ENCODE assay signal across 11 cellular contexts in the genomic region with DNA sequence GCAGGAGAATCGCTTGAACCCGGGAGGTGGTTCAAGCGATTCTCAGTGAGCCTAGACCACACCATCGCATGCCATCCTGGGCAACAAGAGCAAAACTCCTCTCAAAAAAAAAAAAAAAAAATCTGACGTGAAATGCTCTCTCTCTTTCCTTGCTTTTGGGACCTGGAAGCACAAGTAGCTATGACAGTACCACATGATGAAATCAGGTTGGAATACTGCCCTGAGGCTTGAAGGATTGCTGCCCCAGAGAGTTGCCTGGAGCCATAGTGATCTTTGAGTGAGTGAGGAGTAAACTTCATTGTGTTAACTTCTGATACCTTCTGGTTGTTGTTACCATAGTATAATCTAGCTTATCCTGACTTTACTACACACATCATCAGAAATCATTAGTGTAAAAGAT. TPM values are rescaled to one million over a fixed set of nuclear protein-coding genes. Genes with fewer than 3 reads are reported as not detected.
DNase-seq lines count a peak whose midpoint lies in the region; ATAC-seq, FAIRE-seq and TF ChIP-seq lines count a peak whose summit lies in the region.
"Had no signal": no experiment of that assay in that cellular context is flagged by ENCODE, and none has a peak within 500 bp of the region (broad histone marks: within the 10 kb centered on the region; RNA-seq: fewer than 3 reads in every experiment).

No MANE protein-coding gene starts in this region.

- H3K27me3 Mint-ChIP-seq in activated T-cell treated with anti-CD3 and anti-CD28 coated beads, Interleukin-2, amount 50 U/mL, for 4 hours (ENCODE audit: low read depth): no peaks in the 10 kb centered on the region
- no peaks in the 10 kb centered on the region for H3K27me3 Mint-ChIP-seq in activated T-cell treated with anti-CD3 and anti-CD28 coated beads, Interleukin-2, amount 50 U/mL, for 72 hours (ENCODE audit: low read depth)
- no peaks in the 10 kb centered on the region for H3K27me3 Mint-ChIP-seq in activated naive CD8-positive, alpha-beta T cell treated with anti-CD3 and anti-CD28 coated beads for 36 hours

- H3K9me3 ChIP-seq in upper lobe of left lung: no peaks in the 10 kb centered on the region

- no peak for TF ChIP-seq EP300 in upper lobe of left lung (IDR thresholded peaks at IDR 0.05)

- no peak for TF ChIP-seq CTCF in upper lobe of left lung (IDR thresholded peaks at IDR 0.05)

- TF ChIP-seq POLR2A in upper lobe of left lung (IDR thresholded peaks at IDR 0.05) (no peak), H54 (IDR thresholded peaks at IDR 0.05; ENCODE audit: low read depth, low read length) (no peak)

- H3K27ac Mint-ChIP-seq in activated T-cell treated with anti-CD3 and anti-CD28 coated beads, Interleukin-2, amount 50 U/mL, for 72 hours: no peak overlapping the region
- H3K27ac Mint-ChIP-seq in activated naive CD8-positive, alpha-beta T cell treated with anti-CD3 and anti-CD28 coated beads for 36 hours: peak overlapping the region; percentile 59

- DNase-seq in activated T-cell treated with anti-CD3 and anti-CD28 coated beads, Interleukin-2, amount 50 U/mL, for 4 hours: no peak
- no peak for DNase-seq in activated T-cell treated with anti-CD3 and anti-CD28 coated beads, Interleukin-2, amount 50 U/mL, for 72 hours
- no peak for DNase-seq in activated naive CD8-positive, alpha-beta T cell treated with anti-CD3 and anti-CD28 coated beads for 36 hours
- DNase-seq in left ventricle myocardium superior (no peak), upper lobe of left lung (peak in 1 of 2 donors; percentile 45), globus pallidus (ENCODE audit: low spot score) (no peak), H54 (ENCODE audit: insufficient read length, low spot score) (no peak)
- DNase-seq: activated CD8-positive, alpha-beta memory T cell treated with anti-CD3 and anti-CD28 coated beads for 24 hours; kidney had no signal

- no peaks in the 10 kb centered on the region for H3K9me3 Mint-ChIP-seq in activated T-cell treated with anti-CD3 and anti-CD28 coated beads, Interleukin-2, amount 50 U/mL, for 4 hours
- H3K9me3 Mint-ChIP-seq in activated T-cell treated with anti-CD3 and anti-CD28 coated beads, Interleukin-2, amount 50 U/mL, for 72 hours: no peaks in the 10 kb centered on the region
- H3K9me3 Mint-ChIP-seq in activated naive CD8-positive, alpha-beta T cell treated with anti-CD3 and anti-CD28 coated beads for 36 hours: peaks cover 4% of the 10 kb centered on the region

- H3K4me3 ChIP-seq in upper lobe of left lung: no peak overlapping the region

- H3K4me1 Mint-ChIP-seq in activated T-cell treated with anti-CD3 and anti-CD28 coated beads, Interleukin-2, amount 50 U/mL, for 4 hours (ENCODE audit: low read depth): peaks cover 83% of the 10 kb centered on the region
- peaks cover 78% of the 10 kb centered on the region for H3K4me1 Mint-ChIP-seq in activated T-cell treated with anti-CD3 and anti-CD28 coated beads, Interleukin-2, amount 50 U/mL, for 72 hours (ENCODE audit: low read depth)
- peaks cover 80% of the 10 kb centered on the region for H3K4me1 Mint-ChIP-seq in activated naive CD8-positive, alpha-beta T cell treated with anti-CD3 and anti-CD28 coated beads for 36 hours

- peak overlapping the region; percentile 4 for H3K4me3 Mint-ChIP-seq in activated T-cell treated with anti-CD3 and anti-CD28 coated beads, Interleukin-2, amount 50 U/mL, for 4 hours
- peak overlapping the region in 1 of 2 donors; percentile 21 for H3K4me3 Mint-ChIP-seq in activated T-cell treated with anti-CD3 and anti-CD28 coated beads, Interleukin-2, amount 50 U/mL, for 72 hours
- H3K4me3 Mint-ChIP-seq in activated naive CD8-positive, alpha-beta T cell treated with anti-CD3 and anti-CD28 coated beads for 36 hours: no peak overlapping the region

- no peak for FAIRE-seq in H54 (lab: Jason Lieb, UNC)
- FAIRE-seq: kidney, RCC 7860 had no signal

- no peaks in the 10 kb centered on the region for H3K27me3 ChIP-seq in upper lobe of left lung

- intact Hi-C loops in left ventricle myocardium superior (cut with micrococcal nuclease): no loop called here

- H3K27ac ChIP-seq in upper lobe of left lung: peak overlapping the region in 3 of 4 donors; percentile 12 to 58 (median 48)

- H3K36me3 ChIP-seq in upper lobe of left lung: no peaks in the 10 kb centered on the region

- no peak for ATAC-seq in activated T-cell treated with anti-CD3 and anti-CD28 coated beads, Interleukin-2, amount 50 U/mL, for 4 hours
- no peak for ATAC-seq in activated T-cell treated with anti-CD3 and anti-CD28 coated beads, Interleukin-2, amount 50 U/mL, for 72 hours (replicated peaks in 1 of 2)
- ATAC-seq in left ventricle myocardium superior (peak; percentile 71), upper lobe of left lung (ENCODE audit: low FRiP score in 2 of 2) (peak in 1 of 2 donors; percentile 66), HG02870 (IDR thresholded peaks at IDR 0.05; ENCODE audit: unreplicated experiment) (no peak)

- peaks cover 6% of the 10 kb centered on the region for H3K36me3 Mint-ChIP-seq in activated T-cell treated with anti-CD3 and anti-CD28 coated beads, Interleukin-2, amount 50 U/mL, for 4 hours (ENCODE audit: insufficient read depth)
- peaks cover 0 to 1% of the 10 kb centered on the region in 2 donors for H3K36me3 Mint-ChIP-seq in activated T-cell treated with anti-CD3 and anti-CD28 coated beads, Interleukin-2, amount 50 U/mL, for 72 hours (ENCODE audit: insufficient read depth in 2 of 2)
- peaks cover 11% of the 10 kb centered on the region for H3K36me3 Mint-ChIP-seq in activated naive CD8-positive, alpha-beta T cell treated with anti-CD3 and anti-CD28 coated beads for 36 hours

- 79 to 89% methylated on average over 5 of the region's 5 CpGs for WGBS in upper lobe of left lung, 2 donors

- H3K4me1 ChIP-seq in upper lobe of left lung: peaks cover 59 to 77% (median 65%) of the 10 kb centered on the region in 4 donors

RNA-seq across cellular contexts. Expression of a gene that starts 23.3 kb away (rescaled TPM):
- total RNA-seq in activated T-cell treated with anti-CD3 and anti-CD28 coated beads, Interleukin-2, amount 50 U/mL, for 4 hours: 10 to 100 TPM; 67.4 to 78.8 (median 77.0) TPM
- total RNA-seq in activated T-cell treated with anti-CD3 and anti-CD28 coated beads, Interleukin-2, amount 50 U/mL, for 72 hours: 100 to 1,000 TPM; 134 to 185 TPM
- 10 to 100 TPM; 83.2 to 85.2 TPM for total RNA-seq in activated naive CD8-positive, alpha-beta T cell treated with anti-CD3 and anti-CD28 coated beads for 36 hours
- total RNA-seq in left ventricle myocardium superior (284 TPM), upper lobe of left lung (1,000 to 10,000 TPM in 1 of 6 donors, 100 to 1,000 TPM in 5; 329 to 1,278 (median 748) TPM)
